In genomic region chr1:33455537-33456301, GRCh38 we compare ENCODE assay signal across 8 cellular contexts. TPM values are rescaled to one million over a fixed set of nuclear protein-coding genes. Genes with fewer than 3 reads are reported as not detected.
DNase-seq lines count a peak whose midpoint lies in the region; TF ChIP-seq lines count a peak whose summit lies in the region.

No MANE protein-coding gene starts in this region.

- H3K56ac ChIP-seq in mesendoderm (ENCODE audit: low read length): no peak overlapping the region

- H3K36me3 ChIP-seq in endodermal cell (ENCODE audit: control insufficient read depth, insufficient read depth, low read length): no peaks in the 10 kb centered on the region
- no peaks in the 10 kb centered on the region for H3K36me3 ChIP-seq in mesendoderm (ENCODE audit: control insufficient read depth, insufficient read depth, low read length)
- no peaks in the 10 kb centered on the region for H3K36me3 ChIP-seq in transverse colon

- H3K36me3 Mint-ChIP-seq in T-helper 2 cell treated with Interferon-gamma antibody and Interleukin-4, amounts not matched to agents 5 μg/mL and 100 μg/mL, for 36 hours (ENCODE audit: low read depth): no peaks in the 10 kb centered on the region
- H3K36me3 Mint-ChIP-seq in endodermal cell (ENCODE audit: low read depth): no peaks in the 10 kb centered on the region

- H3K4me3 Mint-ChIP-seq in T-helper 2 cell treated with Interferon-gamma antibody and Interleukin-4, amounts not matched to agents 5 μg/mL and 100 μg/mL, for 36 hours: no peak overlapping the region
- no peak overlapping the region for H3K4me3 Mint-ChIP-seq in endodermal cell

- H3K9ac ChIP-seq in endodermal cell (ENCODE audit: extremely low read depth, low read length, poor library complexity, severe bottlenecking): no peak overlapping the region
- H3K9ac ChIP-seq in mesendoderm (ENCODE audit: low read length): no peak overlapping the region

- no peak overlapping the region for H3K4ac ChIP-seq in mesendoderm (ENCODE audit: low read depth, low read length)

- TF ChIP-seq CTCF in endodermal cell (conservative IDR thresholded peaks at IDR 0.05) (peak; percentile 81), transverse colon (IDR thresholded peaks at IDR 0.05) (peak; percentile 41 to 47 (median 44))

- H3K27ac ChIP-seq in endodermal cell (ENCODE audit: low read depth, low read length) (no peak overlapping the region), mesendoderm (ENCODE audit: low read depth, low read length) (no peak overlapping the region), transverse colon (peak overlapping the region in 3 of 4 donors; percentile 31 to 55 (median 53))

- H3K4me3 ChIP-seq in endodermal cell (ENCODE audit: low read length): no peak overlapping the region
- no peak overlapping the region for H3K4me3 ChIP-seq in mesendoderm (ENCODE audit: low read length)
- no peak overlapping the region for H3K4me3 ChIP-seq in transverse colon

- no peaks in the 10 kb centered on the region for H3K9me3 Mint-ChIP-seq in T-helper 2 cell treated with Interferon-gamma antibody and Interleukin-4, amounts not matched to agents 5 μg/mL and 100 μg/mL, for 36 hours
- H3K9me3 Mint-ChIP-seq in endodermal cell: peaks cover 9% of the 10 kb centered on the region

- no peaks in the 10 kb centered on the region for H3K4me1 ChIP-seq in endodermal cell (ENCODE audit: control insufficient read depth, insufficient read depth, low read length)
- H3K4me1 ChIP-seq in mesendoderm (ENCODE audit: control insufficient read depth, low read depth, low read length): no peaks in the 10 kb centered on the region
- H3K4me1 ChIP-seq in transverse colon: peaks cover 0 to 26% (median 6%) of the 10 kb centered on the region in 4 donors

- no peaks in the 10 kb centered on the region for H3K79me2 ChIP-seq in mesendoderm (ENCODE audit: control insufficient read depth, insufficient read depth, low read length)

- no peak overlapping the region for H4K8ac ChIP-seq in mesendoderm (ENCODE audit: low read depth, low read length)

- H2AK5ac ChIP-seq in mesendoderm (ENCODE audit: low read length): no peak overlapping the region

- H3K23ac ChIP-seq in mesendoderm (ENCODE audit: low read length): no peak overlapping the region

- in situ Hi-C loops in transverse colon (cut with MboI; ENCODE audit: low pct_ligation_motif_present in 1 of 4, low pct_unique_long_range_greater_than_20kb in 1 of 4, low sequenced_read_pairs in 3 of 4): loop anchor here in 2 of 4 donors (25.0 kb wide), 2 partner anchors 93 to 168 kb away; no protein-coding TSS in a partner anchor

- H3K4me1 Mint-ChIP-seq in T-helper 2 cell treated with Interferon-gamma antibody and Interleukin-4, amounts not matched to agents 5 μg/mL and 100 μg/mL, for 36 hours (ENCODE audit: low read depth): peaks cover 4% of the 10 kb centered on the region
- H3K4me1 Mint-ChIP-seq in endodermal cell: peaks cover under 1% of the 10 kb centered on the region

- TF ChIP-seq EP300 in transverse colon (IDR thresholded peaks at IDR 0.05; ENCODE audit: low read depth): no peak

- DNase-seq in CMK (ENCODE audit: low read depth): peak; percentile 46
- DNase-seq in GM19240 (ENCODE audit: insufficient read length, low spot score): peak; percentile 31
- peak; percentile 65 for DNase-seq in NCI-H1694 (lab: John Stamatoyannopoulos, UW)
- DNase-seq in T-helper 2 cell treated with Interferon-gamma antibody and Interleukin-4, amounts not matched to agents 5 μg/mL and 100 μg/mL, for 36 hours (ENCODE audit: low spot score): peak; percentile 13
- DNase-seq in endodermal cell: peak; percentile 79
- DNase-seq in mesendoderm: peak; percentile 82
- DNase-seq in transverse colon: no peak
- no peak for DNase-seq in NCI-H1048 (lab: John Stamatoyannopoulos, UW)

- no peak overlapping the region for H4K5ac ChIP-seq in mesendoderm (ENCODE audit: low read length)

- no peak for TF ChIP-seq POLR2A in transverse colon (IDR thresholded peaks at IDR 0.05)

- H2BK15ac ChIP-seq in mesendoderm (replicated peaks; ENCODE audit: low read depth): no peak overlapping the region

- H3K27me3 ChIP-seq in endodermal cell (ENCODE audit: control insufficient read depth, insufficient read depth, low read length, poor library complexity, severe bottlenecking): no peaks in the 10 kb centered on the region
- H3K27me3 ChIP-seq in mesendoderm (ENCODE audit: insufficient read depth, low read length, poor library complexity): no peaks in the 10 kb centered on the region
- H3K27me3 ChIP-seq in transverse colon: no peaks in the 10 kb centered on the region

- no peak overlapping the region for H2BK120ac ChIP-seq in mesendoderm (ENCODE audit: low read depth, low read length)

- H3K4me2 ChIP-seq in mesendoderm (ENCODE audit: low read length): no peak overlapping the region

- peaks cover 33% of the 10 kb centered on the region for H3K27me3 Mint-ChIP-seq in T-helper 2 cell treated with Interferon-gamma antibody and Interleukin-4, amounts not matched to agents 5 μg/mL and 100 μg/mL, for 36 hours (ENCODE audit: low read depth)
- peaks cover 11% of the 10 kb centered on the region for H3K27me3 Mint-ChIP-seq in endodermal cell (ENCODE audit: insufficient read depth)

- WGBS in endodermal cell (ENCODE audit: insufficient coverage in 1 of 2, insufficient read length in 1 of 2), 2 experiments: 51 to 59% methylated on average over 3 to 6 of the region's 6 CpGs
- WGBS in mesendoderm (ENCODE audit: extremely low coverage, insufficient coverage, low lambda C conversion rate): no CpG with 5 or more reads among the region's 6 CpGs
- WGBS in transverse colon (ENCODE audit: low coverage in 1 of 2), 2 donors: 36 to 40% methylated on average over 5 to 6 of the region's 6 CpGs

- H3K9me3 ChIP-seq in endodermal cell (ENCODE audit: control insufficient read depth, low read length): no peaks in the 10 kb centered on the region
- no peaks in the 10 kb centered on the region for H3K9me3 ChIP-seq in transverse colon

- no peak overlapping the region for H2BK5ac ChIP-seq in mesendoderm (ENCODE audit: low read length)

- H3K18ac ChIP-seq in mesendoderm (ENCODE audit: low read length): no peak overlapping the region

- intact Hi-C loops in transverse colon (cut with DNase I; ENCODE audit: low total_unique reads): no loop called here

- H3K79me1 ChIP-seq in mesendoderm (ENCODE audit: low read length): no peaks in the 10 kb centered on the region

- H3K27ac Mint-ChIP-seq in T-helper 2 cell treated with Interferon-gamma antibody and Interleukin-4, amounts not matched to agents 5 μg/mL and 100 μg/mL, for 36 hours: no peak overlapping the region
- no peak overlapping the region for H3K27ac Mint-ChIP-seq in endodermal cell

RNA-seq across cellular contexts. Expression of gene ZSCAN20, which starts 16.7 kb away (rescaled TPM):
- total RNA-seq in endodermal cell: 1 to 10 TPM; 5.8 to 6.1 TPM
- polyA plus RNA-seq in endodermal cell (2013, experiment 1 of 2): 5.0 TPM
- polyA plus RNA-seq in endodermal cell (2013, experiment 2 of 2): 4.0 TPM
- polyA plus RNA-seq in mesendoderm (2013, experiment 1 of 2): 0.60 TPM
- 0.67 TPM for polyA plus RNA-seq in mesendoderm (2013, experiment 2 of 2)
- 1 to 10 TPM; 3.7 to 5.7 (median 4.7) TPM for total RNA-seq in transverse colon

RNA-seq across cellular contexts. Expression of gene PHC2, which starts 24.8 kb away (rescaled TPM):
- total RNA-seq in endodermal cell (10 to 100 TPM; 32.1 to 43.9 TPM), transverse colon (10 to 100 TPM; 52.7 to 68.9 (median 59.8) TPM)
- 128 TPM for polyA plus RNA-seq in endodermal cell (2013, experiment 1 of 2)
- polyA plus RNA-seq in endodermal cell (2013, experiment 2 of 2): 129 TPM
- polyA plus RNA-seq in mesendoderm (2013, experiment 1 of 2): 4.1 TPM
- 4.4 TPM for polyA plus RNA-seq in mesendoderm (2013, experiment 2 of 2)

Comparison
In these comparisons a context has a peak if more than half of its experiments do, and no peak if none do; other contexts are left out.
1. DNase-seq: peak in CMK (single experiment), GM19240 (single experiment), NCI-H1694 (single experiment), T-helper 2 cell treated with Interferon-gamma antibody and Interleukin-4, amounts not matched to agents 5 μg/mL and 100 μg/mL, for 36 hours (single experiment), endodermal cell (single experiment) and mesendoderm (single experiment); none in transverse colon (single experiment) and NCI-H1048 (single experiment).
2. H3K27ac ChIP-seq: peak in transverse colon (3 of 4); none in endodermal cell (single experiment) and mesendoderm (single experiment).